In the genomic region with DNA sequence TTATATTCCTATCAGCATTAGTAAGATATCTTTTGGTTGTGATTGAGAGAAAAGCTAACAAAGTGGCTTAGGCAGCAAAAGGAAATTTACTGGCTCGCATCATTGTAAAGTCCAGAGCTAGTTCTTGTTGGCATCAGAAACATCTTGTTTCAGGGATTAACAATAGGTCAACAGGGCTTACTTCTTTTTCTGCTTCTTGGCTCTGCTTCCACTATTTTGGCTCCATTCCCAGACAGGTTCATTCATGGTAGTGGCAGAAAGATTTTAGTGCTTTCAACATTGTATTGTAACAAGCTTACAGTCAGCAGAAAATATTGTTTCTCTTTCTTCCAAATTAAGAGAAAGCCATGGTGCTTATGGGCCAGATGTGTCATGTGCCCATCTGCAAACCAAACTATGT, we compare ENCODE assay signal across 25 cellular contexts.
A peak's percentile ranks its signal among the peaks of the same experiment; 100 is the strongest.
DNase-seq lines count a peak whose midpoint lies in the region; ATAC-seq and TF ChIP-seq lines count a peak whose summit lies in the region.
"Had no signal": no experiment of that assay in that cellular context is flagged by ENCODE, and none has a peak within 500 bp of the region (broad histone marks: within the 10 kb centered on the region; RNA-seq: fewer than 3 reads in every experiment).

No MANE protein-coding gene starts in this region.

- no peaks in the 10 kb centered on the region for H3K36me3 ChIP-seq in transverse colon
- H3K36me3 ChIP-seq: esophagus squamous epithelium, MG63, vagina, WERI-Rb-1 had no signal

- H3K4me1 Mint-ChIP-seq in mesothelial cell of epicardium = peaks cover 8% of the 10 kb centered on the region
- H3K4me1 Mint-ChIP-seq: immature natural killer cell had no signal

- H3K4me3 Mint-ChIP-seq in mesothelial cell of epicardium = no peak overlapping the region
- H3K4me3 Mint-ChIP-seq: activated naive CD4-positive, alpha-beta T cell treated with anti-CD3 and anti-CD28 coated beads for 36 hours; CD4-positive, alpha-beta T cell; immature natural killer cell had no signal

- in situ Hi-C loops in transverse colon (cut with MboI; ENCODE audit: low pct_ligation_motif_present in 1 of 4, low pct_unique_long_range_greater_than_20kb in 1 of 4, low sequenced_read_pairs in 3 of 4) = no loop called here

- H3K9me3 ChIP-seq in transverse colon = no peaks in the 10 kb centered on the region
- H3K9me3 ChIP-seq: body of pancreas, esophagus squamous epithelium, MG63, vagina had no signal

- no peak for TF ChIP-seq POLR2A in transverse colon (IDR thresholded peaks at IDR 0.05)

- no peak for ATAC-seq in HG03469 (IDR thresholded peaks at IDR 0.05; ENCODE audit: unreplicated experiment)
- ATAC-seq: body of pancreas, right cardiac atrium had no signal

- 43 to 49% methylated on average over 1 of the region's 1 CpG for WGBS in transverse colon (ENCODE audit: low coverage in 1 of 2), 2 donors

- DNase-seq in Ammon's horn (ENCODE audit: low spot score) (peak; percentile 9), NCI-H1105 treated with DMSO at 0.1 percent for 48 hours (lab: John Stamatoyannopoulos, UW) (peak; percentile 93), cardiac fibroblast (ENCODE audit: low read depth in 2 of 2) (peak; percentile 0 to 7), mesothelial cell of epicardium (ENCODE audit: low spot score in 2 of 2, unreplicated experiment in 2 of 2) (no peak), glomerular visceral epithelial cell (ENCODE audit: extremely low spot score) (no peak), transverse colon (no peak), COLO668 (lab: John Stamatoyannopoulos, UW; ENCODE audit: unreplicated experiment) (no peak)
- DNase-seq: activated CD4-positive, alpha-beta T cell treated with anti-CD3 and anti-CD28 coated beads, Interleukin-2, amount 50 U/mL, for 48 hours; activated naive CD4-positive, alpha-beta T cell treated with anti-CD3 and anti-CD28 coated beads for 36 hours; activated T-cell treated with anti-CD3 and anti-CD28 coated beads, Interleukin-2, amount 50 U/mL, for 1 hour; body of pancreas; CD4-positive, alpha-beta T cell; DMS79 treated with DMSO at 0.1 percent for 48 hours; dorsolateral prefrontal cortex; esophagus squamous epithelium; immature natural killer cell; mesenchymal stem cell; MG63; NCI-H1930; right cardiac atrium; Right ventricle myocardium superior; stimulated activated CD4-positive, alpha-beta T cell treated with anti-CD3 and anti-CD28 coated beads, Interleukin-1b, Interleukin-23, amount 100 ng/mL, for 48 hours; WERI-Rb-1 had no signal

- no peaks in the 10 kb centered on the region for H3K36me3 Mint-ChIP-seq in mesothelial cell of epicardium
- H3K36me3 Mint-ChIP-seq: immature natural killer cell had no signal

- H3K4me3 ChIP-seq in cardiac fibroblast (replicated peaks in 1 of 2; ENCODE audit: low read depth in 2 of 2, low read length in 2 of 2) (no peak overlapping the region), transverse colon (no peak overlapping the region)
- H3K4me3 ChIP-seq: body of pancreas, dorsolateral prefrontal cortex, esophagus squamous epithelium, MG63, vagina had no signal

- no peak overlapping the region for H3K27ac ChIP-seq in transverse colon
- H3K27ac ChIP-seq: body of pancreas, dorsolateral prefrontal cortex, esophagus squamous epithelium, vagina, WERI-Rb-1 had no signal

- no peak for TF ChIP-seq EP300 in transverse colon (IDR thresholded peaks at IDR 0.05; ENCODE audit: low read depth)

- H3K27ac Mint-ChIP-seq in mesothelial cell of epicardium = peak overlapping the region; percentile 55
- H3K27ac Mint-ChIP-seq: activated naive CD4-positive, alpha-beta T cell treated with anti-CD3 and anti-CD28 coated beads for 36 hours; CD4-positive, alpha-beta T cell; immature natural killer cell had no signal

- H3K9me3 Mint-ChIP-seq in mesothelial cell of epicardium = peaks cover 3% of the 10 kb centered on the region
- H3K9me3 Mint-ChIP-seq: activated naive CD4-positive, alpha-beta T cell treated with anti-CD3 and anti-CD28 coated beads for 36 hours; CD4-positive, alpha-beta T cell had no signal

- TF ChIP-seq CTCF in cardiac fibroblast (IDR thresholded peaks at IDR 0.05; ENCODE audit: low read depth, low read length) (no peak), mesothelial cell of epicardium (IDR thresholded peaks at IDR 0.05; ENCODE audit: unreplicated experiment) (no peak), transverse colon (IDR thresholded peaks at IDR 0.05) (no peak)

- no peaks in the 10 kb centered on the region for H3K27me3 Mint-ChIP-seq in mesothelial cell of epicardium (ENCODE audit: low read depth)
- H3K27me3 Mint-ChIP-seq: CD4-positive, alpha-beta T cell had no signal

- intact Hi-C loops in transverse colon (cut with DNase I; ENCODE audit: low total_unique reads) = no loop called here

- H3K4me1 ChIP-seq in transverse colon = no peaks in the 10 kb centered on the region
- H3K4me1 ChIP-seq: body of pancreas, vagina had no signal

- H3K27me3 ChIP-seq in transverse colon = no peaks in the 10 kb centered on the region
- H3K27me3 ChIP-seq: body of pancreas, dorsolateral prefrontal cortex, esophagus squamous epithelium, MG63, vagina had no signal

Comparison
In these comparisons a context has a peak if more than half of its experiments do, and no peak if none do; other contexts are left out.
1. DNase-seq: peak in Ammon's horn (single experiment), NCI-H1105 treated with DMSO at 0.1 percent for 48 hours (single experiment) and cardiac fibroblast (2 of 2); none in mesothelial cell of epicardium (0 of 2), glomerular visceral epithelial cell (single experiment), transverse colon (single experiment) and COLO668 (single experiment).